ENCODE assay signal across 16 cellular contexts in the genomic region with DNA sequence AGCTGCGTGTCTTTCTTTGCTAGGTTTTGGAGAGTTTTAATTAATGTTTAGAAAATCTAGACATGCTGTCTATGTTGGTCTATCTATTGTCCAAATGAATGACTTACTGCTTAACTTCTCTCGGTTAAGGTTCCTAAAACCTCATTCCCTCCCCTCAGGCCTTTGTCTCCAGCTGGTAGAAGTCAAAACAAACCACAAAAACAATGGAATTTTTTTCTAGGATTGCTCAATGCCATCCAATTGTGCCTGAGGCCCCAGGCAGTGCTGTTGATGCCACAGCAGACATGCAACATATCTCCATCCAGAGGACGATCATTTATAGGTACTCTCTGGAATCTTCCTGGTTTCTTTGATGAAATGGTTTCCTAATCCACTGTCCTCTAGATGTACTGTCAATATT.
A peak's percentile ranks its signal among the peaks of the same experiment; 100 is the strongest.
DNase-seq lines count a peak whose midpoint lies in the region; ATAC-seq and TF ChIP-seq lines count a peak whose summit lies in the region.
"Had no signal": no experiment of that assay in that cellular context is flagged by ENCODE, and none has a peak within 500 bp of the region (broad histone marks: within the 10 kb centered on the region; RNA-seq: fewer than 3 reads in every experiment).

No MANE protein-coding gene starts in this region.

- H2BK12ac ChIP-seq in trophoblast cell (ENCODE audit: low read length), result no peak overlapping the region

- H3K79me2 ChIP-seq in trophoblast cell (ENCODE audit: control insufficient read depth, insufficient read depth, low read length, poor library complexity), result no peaks in the 10 kb centered on the region

- no peak for ATAC-seq in left cardiac atrium
- ATAC-seq: activated CD8-positive, alpha-beta memory T cell treated with anti-CD3 and anti-CD28 coated beads, Interleukin-2, amount 10 ng/mL, durations not matched to agents 7 days and 5 days had no signal

- no peak overlapping the region for H3K9ac ChIP-seq in trophoblast cell (ENCODE audit: low read length)

- no peak overlapping the region for H4K91ac ChIP-seq in trophoblast cell (ENCODE audit: low read depth, low read length)

- peaks cover 9 to 11% of the 10 kb centered on the region in 2 experiments for H3K4me1 ChIP-seq in trophoblast cell (ENCODE audit: control insufficient read depth in 1 of 2, insufficient read depth in 2 of 2, low read length in 2 of 2)
- H3K4me1 ChIP-seq: colonic mucosa, suprapubic skin had no signal

- H3K14ac ChIP-seq in trophoblast cell (ENCODE audit: low read length), result no peak overlapping the region

- H2BK120ac ChIP-seq in trophoblast cell (ENCODE audit: insufficient read depth, low read length, poor library complexity), result no peak overlapping the region

- DNase-seq in EL, result peak; percentile 76
- peak; percentile 97 for DNase-seq in RPMI7951 (ENCODE audit: low read depth)
- DNase-seq in epithelial cell of esophagus (ENCODE audit: low read depth), result peak; percentile 71
- peak; percentile 84 to 95 for DNase-seq in trophoblast cell
- DNase-seq in left cardiac atrium, result no peak
- DNase-seq in activated CD4-positive, alpha-beta T cell treated with anti-CD3 and anti-CD28 coated beads for 48 hours, result no peak
- DNase-seq in SKM-1 treated with dmso at 0.1 percent for 144 hours (lab: John Stamatoyannopoulos, UW; ENCODE audit: unreplicated experiment), result no peak
- DNase-seq: activated CD4-positive, alpha-beta T cell treated with anti-CD3 and anti-CD28 coated beads for 1 hour; activated CD8-positive, alpha-beta memory T cell treated with anti-CD3 and anti-CD28 coated beads, Interleukin-2, amount 10 ng/mL, durations not matched to agents 7 days and 5 days; activated effector memory CD4-positive, alpha-beta T cell treated with anti-CD3 and anti-CD28 coated beads, Interleukin-2, amount 50 U/mL, for 16 hours; anterior cingulate cortex; colonic mucosa; NCI-H1417; NCI-H345; stimulated activated CD4-positive, alpha-beta T cell treated with anti-CD3 and anti-CD28 coated beads, Interleukin-2, amount 100 ng/mL, for 48 hours had no signal

- peak overlapping the region; percentile 74 for H3K27ac ChIP-seq in trophoblast cell (ENCODE audit: low read depth, low read length)
- H3K27ac ChIP-seq: colonic mucosa, suprapubic skin had no signal

- H4K8ac ChIP-seq in trophoblast cell (ENCODE audit: low read depth, low read length), result no peak overlapping the region

- no peak overlapping the region for H3K18ac ChIP-seq in trophoblast cell (ENCODE audit: low read length)

- WGBS in trophoblast cell (ENCODE audit: extremely low coverage, insufficient coverage, insufficient read length), result no CpG with 5 or more reads among the region's 3 CpGs

- peaks cover 13% of the 10 kb centered on the region for H3K79me1 ChIP-seq in trophoblast cell (ENCODE audit: low read length)

- no peaks in the 10 kb centered on the region for H3K27me3 ChIP-seq in trophoblast cell (ENCODE audit: insufficient read depth, low read length)
- H3K27me3 ChIP-seq: colonic mucosa, suprapubic skin had no signal

- intact Hi-C loops in left cardiac atrium (cut with DNase I), result no loop called here

- no peak for TF ChIP-seq CTCF in epithelial cell of esophagus (IDR thresholded peaks at IDR 0.05; ENCODE audit: insufficient read depth, low read depth, low read length, missing control alignments)

- no peak overlapping the region for H2AFZ ChIP-seq in trophoblast cell (ENCODE audit: insufficient read depth, low read length, poor library complexity)

- H3K4ac ChIP-seq in trophoblast cell (ENCODE audit: low read depth, low read length), result no peak overlapping the region

- no peak overlapping the region for H4K12ac ChIP-seq in trophoblast cell (ENCODE audit: low read depth, low read length)

- H2BK5ac ChIP-seq in trophoblast cell (ENCODE audit: low read depth, low read length, poor library complexity), result no peak overlapping the region

- H2AK5ac ChIP-seq in trophoblast cell (ENCODE audit: low read length), result no peak overlapping the region

- no peak overlapping the region for H3K23ac ChIP-seq in trophoblast cell (ENCODE audit: low read length)

- no peak overlapping the region for H3K4me2 ChIP-seq in trophoblast cell (ENCODE audit: low read length)

- H3K36me3 ChIP-seq in trophoblast cell (ENCODE audit: control insufficient read depth in 1 of 2, insufficient read depth in 2 of 2, low read length in 2 of 2), result no peaks in the 10 kb centered on the region
- H3K36me3 ChIP-seq: colonic mucosa, suprapubic skin had no signal

- H3K4me3 ChIP-seq in epithelial cell of esophagus (ENCODE audit: low read length) (no peak overlapping the region), trophoblast cell (ENCODE audit: low read depth, low read length) (no peak overlapping the region)
- H3K4me3 ChIP-seq: colonic mucosa, suprapubic skin had no signal

- peaks cover 2% of the 10 kb centered on the region for H3K9me3 ChIP-seq in trophoblast cell (ENCODE audit: insufficient read depth, low read depth, low read length)
- H3K9me3 ChIP-seq: colonic mucosa, suprapubic skin had no signal

Comparison
In these comparisons a context has a peak if more than half of its experiments do, and no peak if none do; other contexts are left out.
1. DNase-seq: peak in EL (single experiment), RPMI7951 (single experiment), epithelial cell of esophagus (single experiment) and trophoblast cell (2 of 2); none in left cardiac atrium (single experiment), activated CD4-positive, alpha-beta T cell treated with anti-CD3 and anti-CD28 coated beads for 48 hours (single experiment) and SKM-1 treated with dmso at 0.1 percent for 144 hours (single experiment).